Comparison of ENCODE assay signal across 9 cellular contexts in genomic region chr3:62175161-62175560, GRCh38.
"Had no signal": no experiment of that assay in that cellular context is flagged by ENCODE, and none has a peak within 500 bp of the region (broad histone marks: within the 10 kb centered on the region; RNA-seq: fewer than 3 reads in every experiment).

No MANE protein-coding gene starts in this region.

- ATAC-seq: GM23338, HCT116 had no signal

- H3K36me3 ChIP-seq: HAP-1 had no signal

- H3K27ac ChIP-seq: GM23248 had no signal

- H3K4me1 ChIP-seq: HAP-1 had no signal

- H3K4me3 ChIP-seq: GM23248, GM23338, HAP-1 had no signal

- H3K9me3 ChIP-seq: HAP-1 had no signal

- DNase-seq: GM23248, GOT3, H7, H9, HCEC 1CT, HFFc6 had no signal
